8 cellular contexts compared by ENCODE assay signal in genomic region chr6:108565893-108566292, GRCh38. TPM values are rescaled to one million over a fixed set of nuclear protein-coding genes. Genes with fewer than 3 reads are reported as not detected.
DNase-seq lines count a peak whose midpoint lies in the region; ATAC-seq, FAIRE-seq and TF ChIP-seq lines count a peak whose summit lies in the region.

No MANE protein-coding gene starts in this region.

- H3K36me3 ChIP-seq in GM12878 (ENCODE audit: control insufficient read depth in 2 of 2, insufficient read depth in 2 of 2, low read length in 1 of 2): peaks cover 0 to 7% of the 10 kb centered on the region in 2 experiments; a peak in 2 of 4 replicates
- H3K36me3 ChIP-seq in right lobe of liver: peaks cover 0 to 37% (median 14%) of the 10 kb centered on the region in 4 donors
- peaks cover 15 to 40% (median 23%) of the 10 kb centered on the region in 4 donors for H3K36me3 ChIP-seq in upper lobe of left lung

- CTCF ChIA-PET in GM12878 (lab: Yijun Ruan, JAX): interaction anchor here (0.6 to 2.1 kb wide), 9 partner anchors 10 to 507 kb away, joined by 3 to 11 read pairs (median 4); no protein-coding TSS in a partner anchor

- TF ChIP-seq RAD21 in GM12878 (IDR thresholded peaks at IDR 0.05; ENCODE audit: insufficient read depth, low read depth, low read length): peak; percentile 50

- TF ChIP-seq EP300 in GM12878 (IDR thresholded peaks at IDR 0.05; ENCODE audit: borderline replicate concordance in 1 of 2, control insufficient read depth in 1 of 2, low read depth in 2 of 2, low read length in 2 of 2): peak in 1 of 2 experiments; percentile 33; a peak in 1 of 4 replicates
- peak in 2 of 4 donors; percentile 76 to 84 for TF ChIP-seq EP300 in upper lobe of left lung (IDR thresholded peaks at IDR 0.05)

- BruUV-seq in GM12878 (replicated peaks; lab: Mats Ljungman, UMichigan): no TSS peak

- H3K27me3 ChIP-seq in GM12878 (replicated peaks in 1 of 2; ENCODE audit: control insufficient read depth in 2 of 2, insufficient read depth in 2 of 2, low read length in 1 of 2): no peaks in the 10 kb centered on the region; a peak in 1 of 4 replicates
- no peaks in the 10 kb centered on the region for H3K27me3 ChIP-seq in right lobe of liver
- H3K27me3 ChIP-seq in upper lobe of left lung: no peaks in the 10 kb centered on the region

- FAIRE-seq in GM12892 (lab: Jason Lieb, UNC): peak; percentile 84
- no peak for FAIRE-seq in GM12878 (lab: Jason Lieb, UNC)

- WGBS in GM12878 (ENCODE audit: insufficient coverage, insufficient replicate concordance, low lambda C conversion rate, missing lambda C conversion rate): 1% methylated on average over 4 of the region's 4 CpGs
- WGBS in right lobe of liver (ENCODE audit: insufficient coverage, low coverage, low lambda C conversion rate, missing lambda C conversion rate): 5% methylated on average over 4 of the region's 4 CpGs
- WGBS in upper lobe of left lung, 2 donors: 5 to 10% methylated on average over 4 of the region's 4 CpGs

- peak in 1 of 3 experiments; percentile 34; a peak in 2 of 6 replicates for TF ChIP-seq CTCF in GM12878 (IDR thresholded peaks at IDR 0.05 in 2 of 3, conservative IDR thresholded peaks at IDR 0.05 in 1 of 3; ENCODE audit: control insufficient read depth in 2 of 3, extremely low read depth in 1 of 3, insufficient read depth in 1 of 3, low read depth in 3 of 3, low read length in 3 of 3)
- TF ChIP-seq CTCF in right lobe of liver (IDR thresholded peaks at IDR 0.05): peak; percentile 10 to 47 (median 30)
- peak in 1 of 6 experiments; percentile 17 for TF ChIP-seq CTCF in upper lobe of left lung (IDR thresholded peaks at IDR 0.05)

- H3K27ac ChIP-seq in GM12878 (ENCODE audit: control insufficient read depth, insufficient read depth): peak overlapping the region; percentile 77
- peak overlapping the region; percentile 65 to 76 (median 67) for H3K27ac ChIP-seq in right lobe of liver
- H3K27ac ChIP-seq in upper lobe of left lung: peak overlapping the region; percentile 82 to 100 (median 98)

- POLR2A ChIA-PET in GM12878 (lab: Charles Lee): interaction anchor here (0.8 to 1.6 kb wide), 2 partner anchors 27 to 32 kb away, joined by 3 to 5 read pairs; no protein-coding TSS in a partner anchor

- H3K9ac ChIP-seq in GM12878 (ENCODE audit: control insufficient read depth, insufficient read depth, low read length): peak overlapping the region; percentile 30; the same call in 1 of the 2 replicates

- SMC1A ChIA-PET in GM12878 (lab: Charles Lee; ENCODE audit: uncharacterized antibody, unreplicated experiment): interaction anchor here (0.7 to 3.3 kb wide), 14 partner anchors 9 to 493 kb away, joined by 3 to 26 read pairs (median 4); no protein-coding TSS in a partner anchor

- peak; percentile 69 for ATAC-seq in GM12878
- peak; percentile 61 to 77 (median 68) for ATAC-seq in right lobe of liver
- peak; percentile 56 to 75 for ATAC-seq in upper lobe of left lung (ENCODE audit: low FRiP score in 2 of 2)

- RAD21 ChIA-PET in GM12878 (lab: Charles Lee; ENCODE audit: unreplicated experiment): interaction anchor here (1.1 to 3.1 kb wide), 3 partner anchors 22 to 75 kb away, joined by 3 to 25 read pairs (median 6); no protein-coding TSS in a partner anchor

- in situ Hi-C loops in GM12878 (cut with MboI): no loop called here

- H2AFZ ChIP-seq in GM12878 (ENCODE audit: control insufficient read depth, low read depth, low read length): no peak overlapping the region

- H3K9me3 ChIP-seq in GM12878 (replicated peaks; ENCODE audit: control insufficient read depth, insufficient read depth, low read length): no peaks in the 10 kb centered on the region; the same call in 2 of the 3 replicates
- no peaks in the 10 kb centered on the region for H3K9me3 ChIP-seq in right lobe of liver
- H3K9me3 ChIP-seq in upper lobe of left lung: no peaks in the 10 kb centered on the region

- peaks cover 4% of the 10 kb centered on the region for H4K20me1 ChIP-seq in GM12878 (ENCODE audit: control insufficient read depth, insufficient read depth)

- H3K4me3 ChIP-seq in GM12878: peak overlapping the region; percentile 23; the same call in 1 of the 2 replicates
- peak overlapping the region in 2 of 3 donors; percentile 1 to 2 for H3K4me3 ChIP-seq in right lobe of liver
- peak overlapping the region in 1 of 4 donors; percentile 89 for H3K4me3 ChIP-seq in upper lobe of left lung

- peaks cover 44% of the 10 kb centered on the region for H3K79me2 ChIP-seq in GM12878 (ENCODE audit: control insufficient read depth, insufficient read depth, low read length)

- DNase-seq in GM12892 (ENCODE audit: insufficient read length) (no peak), KG1 (lab: John Stamatoyannopoulos, UW) (peak; percentile 68), GM12878 (ENCODE audit: low read depth, low spot score) (no peak), right lobe of liver (peak in 1 of 3 donors; percentile 73), upper lobe of left lung (peak in 1 of 2 donors; percentile 58), DMS 273 (lab: John Stamatoyannopoulos, UW; ENCODE audit: unreplicated experiment) (no peak), SHP77 (lab: John Stamatoyannopoulos, UW) (no peak), NCI-H2081 treated with DMSO at 0.1 percent for 48 hours (lab: John Stamatoyannopoulos, UW) (no peak)

- intact Hi-C loops in GM12878 (cut with micrococcal nuclease; ENCODE audit: unreplicated experiment) (loop anchor here (1.0 kb wide), 1 partner anchor 26 kb away; no protein-coding TSS in a partner anchor), right lobe of liver (cut with DNase I) (loop anchor here in 1 of 2 donors (10.0 kb wide), 1 partner anchor 89 kb away; no protein-coding TSS in a partner anchor)

- peaks cover 28% of the 10 kb centered on the region for H3K4me1 ChIP-seq in GM12878 (ENCODE audit: control insufficient read depth, insufficient read depth, low read length)
- H3K4me1 ChIP-seq in right lobe of liver: peaks cover 0 to 49% (median 18%) of the 10 kb centered on the region in 4 donors
- peaks cover 58 to 78% (median 67%) of the 10 kb centered on the region in 4 donors for H3K4me1 ChIP-seq in upper lobe of left lung

- H3K4me2 ChIP-seq in GM12878 (ENCODE audit: control insufficient read depth, insufficient read depth): peak overlapping the region; percentile 80

- TF ChIP-seq POLR2A in GM12892 (IDR thresholded peaks at IDR 0.05; ENCODE audit: low read depth, low read length) (no peak), GM12878 (IDR thresholded peaks at IDR 0.05; ENCODE audit: low read depth, low read length) (no peak), right lobe of liver (IDR thresholded peaks at IDR 0.05) (no peak), upper lobe of left lung (IDR thresholded peaks at IDR 0.05) (no peak)

TF ChIP-seq in GM12878, 131 proteins besides CTCF, POLR2A, EP300 and RAD21 (continues in another document):
- TF ChIP-seq E2F8 (IDR thresholded peaks at IDR 0.05; ENCODE audit: low read depth, partially characterized antibody): no peak
- TF ChIP-seq MEF2B (IDR thresholded peaks at IDR 0.05; ENCODE audit: partially characterized antibody, poor library complexity, severe bottlenecking): no peak
- no peak for TF ChIP-seq STAT1 (conservative IDR thresholded peaks at IDR 0.05)
- TF ChIP-seq HCFC1 (IDR thresholded peaks at IDR 0.05; ENCODE audit: low read length): no peak
- no peak for TF ChIP-seq NR2C1 (IDR thresholded peaks at IDR 0.05)
- peak; percentile 22; the same call in 1 of the 2 replicates for TF ChIP-seq SMC3 (IDR thresholded peaks at IDR 0.05; ENCODE audit: borderline replicate concordance, low read length)

RNA-seq across cellular contexts. Expression of gene FOXO3, which starts 5.2 kb away (rescaled TPM):
- polyA plus RNA-seq in GM12892 (2012; ENCODE audit: missing spikeins): 4.8 TPM
- 5.3 and 5.6 TPM in 2 replicates for total RNA-seq in GM12878 (2013; cell fraction: nucleolus; rRNA removed)
- total RNA-seq in GM12878 (2014; rRNA removed) (1.4 and 1.7 TPM in 2 replicates), GM12878 (2014; rRNA removed; fragmentation: Illumina TruSeq; extraction: Trizol) (1.5 and 1.6 TPM in 2 replicates), GM12878 (2021) (2.8 and 3.6 TPM in 2 replicates), right lobe of liver (10 to 100 TPM; 18.1 to 45.2 (median 23.8) TPM), upper lobe of left lung (100 to 1,000 TPM in 1 of 6 donors, 10 to 100 TPM in 5; 52.6 to 101 (median 71.9) TPM)
- 3.4 TPM for polyA plus RNA-seq in GM12878 (2011; ENCODE audit: low read depth)
- polyA plus RNA-seq in GM12878 (2011; rRNA removed) (3.3 and 4.5 TPM in 2 replicates), GM12878 (2014; fragmentation: Illumina TruSeq; extraction: Trizol) (2.2 and 2.3 TPM in 2 replicates), GM12878 (2014; fragmentation: Nextera tagmentation; extraction: Ambion mirVana) (under 1 TPM; 0.82 to 0.84 TPM), GM12878 (2014; rRNA removed) (1.3 and 1.4 TPM in 2 replicates), GM12878 (2016; fragmentation: Nextera tagmentation; extraction: Ambion mirVana) (1 to 10 TPM; 1.7 to 2.5 TPM)
- polyA plus RNA-seq in GM12878 (2011; cell fraction: cytosol; rRNA removed): 4.3 and 4.6 TPM in 2 replicates
- polyA plus RNA-seq in GM12878 (2011; cell fraction: nucleus; rRNA removed): 2.6 and 4.3 TPM in 2 replicates
- polyA plus RNA-seq in GM12878 (2012): 3.7 and 4.3 TPM in 2 replicates
- polyA minus RNA-seq in GM12878 (2011; rRNA and poly(A)+ RNA removed): 21.5 and 25.2 TPM in 2 replicates
- 4.8 and 6.5 TPM in 2 replicates for polyA minus RNA-seq in GM12878 (2011; cell fraction: cytosol; rRNA and poly(A)+ RNA removed)
- 5.9 and 9.6 TPM in 2 replicates for polyA minus RNA-seq in GM12878 (2011; cell fraction: nucleus; rRNA and poly(A)+ RNA removed)
